27 cellular contexts compared by ENCODE assay signal in genomic region chr3:145696011-145696410, GRCh38.
"Had no signal": no experiment of that assay in that cellular context is flagged by ENCODE, and none has a peak within 500 bp of the region (broad histone marks: within the 10 kb centered on the region; RNA-seq: fewer than 3 reads in every experiment).

No MANE protein-coding gene starts in this region.

- ATAC-seq: left colon; left lung; lower lobe of right lung; natural killer cell; psoas muscle; right lobe of liver; stimulated activated naive B cell treated with anti-CD40 and anti-IgM and Interleukin-4, amounts not matched to agents 10 μg/mL and 1 μg/mL and 100 μg/mL, for 72 hours; stimulated activated naive CD8-positive, alpha-beta T cell treated with anti-CD3 and anti-CD28 coated beads, Interleukin-15, Interleukin-2, amounts not matched to agents 100 U/mL and 50 U/mL, for 24 hours had no signal

- H3K4me3 ChIP-seq: left lung, lower lobe of right lung, neural progenitor cell, psoas muscle, right atrium auricular region, right lobe of liver, stomach, testis, thyroid gland, transverse colon, upper lobe of left lung, vagina had no signal

- DNase-seq: hippocampal formation; kidney; left colon; left lung; lower lobe of right lung; mammary epithelial cell; mesenchymal stem cell; naive B cell; natural killer cell; nephron progenitor cell; occipital lobe; psoas muscle; right lobe of liver; stimulated activated CD4-positive, alpha-beta T cell treated with anti-CD3 and anti-CD28 coated beads, Interleukin-12 subunit alpha, Interleukin-12 subunit beta, amount 100 ng/mL, for 4 hours; stimulated activated CD4-positive, alpha-beta T cell treated with anti-CD3 and anti-CD28 coated beads, Interleukin-15, amount 100 ng/mL, for 24 hours; stimulated activated CD4-positive, alpha-beta T cell treated with anti-CD3 and anti-CD28 coated beads, Interleukin-2, amount 100 ng/mL, for 24 hours; stimulated activated CD4-positive, alpha-beta T cell treated with anti-CD3 and anti-CD28 coated beads, Interleukin-4, amount 100 ng/mL, for 1 hour; stimulated activated naive B cell treated with anti-CD40 and anti-IgM and Interleukin-4, amounts not matched to agents 10 μg/mL and 1 μg/mL and 100 μg/mL, for 72 hours; stimulated activated naive CD8-positive, alpha-beta T cell treated with anti-CD3 and anti-CD28 coated beads, Interleukin-15, Interleukin-2, amounts not matched to agents 100 U/mL and 50 U/mL, for 24 hours; stomach; testis; thyroid gland; transverse colon; upper lobe of left lung had no signal
